In the genomic region with DNA sequence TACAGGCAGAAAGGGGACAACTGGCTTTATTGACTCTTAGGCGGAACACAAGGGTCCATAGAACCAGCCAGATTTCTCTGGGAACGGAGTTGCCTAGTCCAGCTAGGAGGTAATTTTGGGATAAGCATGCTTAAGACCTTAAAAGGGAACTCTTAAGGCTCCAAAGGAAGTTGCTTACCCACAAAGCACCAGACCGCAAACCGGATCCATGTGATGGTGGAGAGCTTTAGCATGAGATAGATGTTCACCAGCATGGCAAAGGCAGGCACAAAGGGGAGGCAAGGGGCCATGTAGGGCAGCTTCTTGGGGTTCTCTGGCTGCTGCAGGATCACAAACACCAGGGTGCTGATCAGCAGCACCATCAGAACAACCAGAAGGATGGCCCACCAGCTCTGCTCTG, we compare ENCODE assay signal across 30 cellular contexts.
"Had no signal": no experiment of that assay in that cellular context is flagged by ENCODE, and none has a peak within 500 bp of the region (broad histone marks: within the 10 kb centered on the region; RNA-seq: fewer than 3 reads in every experiment).

No MANE protein-coding gene starts in this region.

- H3K27me3 Mint-ChIP-seq: activated naive CD8-positive, alpha-beta T cell had no signal

- H3K36me3 ChIP-seq: SJCRH30 had no signal

- H3K4me3 Mint-ChIP-seq: activated CD4-positive, alpha-beta memory T cell treated with anti-CD3 and anti-CD28 coated beads for 36 hours; activated CD4-positive, alpha-beta T cell treated with anti-CD3 and anti-CD28 coated beads, Interleukin-2, amount 10 ng/mL, durations not matched to agents 7 days and 5 days; activated naive CD4-positive, alpha-beta T cell treated with anti-CD3 and anti-CD28 coated beads for 36 hours; activated naive CD8-positive, alpha-beta T cell; activated T-cell treated with anti-CD3 and anti-CD28 coated beads, Interleukin-2, amount 50 U/mL, for 4 hours; activated T-helper 17 cell treated with anti-CD3 and anti-CD28 coated beads, Interleukin-2, amount 50 U/mL, for 72 hours had no signal

- ATAC-seq: activated T-cell treated with anti-CD3 and anti-CD28 coated beads, Interleukin-2, amount 50 U/mL, for 4 hours; activated T-helper 17 cell treated with anti-CD3 and anti-CD28 coated beads, Interleukin-2, amount 50 U/mL, for 72 hours; Panc1 had no signal

- H3K27me3 ChIP-seq: SJCRH30 had no signal

- DNase-seq: activated CD4-positive, alpha-beta memory T cell treated with anti-CD3 and anti-CD28 coated beads for 36 hours; activated CD4-positive, alpha-beta T cell treated with anti-CD3 and anti-CD28 coated beads, Interleukin-2, amount 10 ng/mL, durations not matched to agents 7 days and 5 days; activated CD4-positive, CD25-positive, alpha-beta regulatory T cell; activated CD8-positive, alpha-beta memory T cell treated with anti-CD3 and anti-CD28 coated beads for 24 hours; activated gamma-delta T cell; activated naive CD4-positive, alpha-beta T cell treated with anti-CD3 and anti-CD28 coated beads for 36 hours; activated T-cell treated with anti-CD3 and anti-CD28 coated beads, Interleukin-2, amount 50 U/mL, for 4 hours; amygdala; cerebellar nuclear complex; NCI-H1048; NCI-H146; NCI-H187 treated with DMSO at 0.1 percent for 48 hours; NCI-H2081 treated with DMSO at 0.1 percent for 48 hours; NCI-H2171; NCI-H2227 treated with DMSO at 0.1 percent for 48 hours; NCI-H510A; NCI-H69; NK-92 treated with Interleukin-12 subunit alpha and Interleukin-12 subunit beta, amount 100 ng/mL, for 24 hours; OCI-M1; Right ventricle myocardium superior; RPMI8226; SJCRH30; SK-N-SH; SW 1271 had no signal

- H3K36me3 Mint-ChIP-seq: activated CD4-positive, alpha-beta memory T cell treated with anti-CD3 and anti-CD28 coated beads for 36 hours; activated naive CD8-positive, alpha-beta T cell had no signal

- H3K27ac Mint-ChIP-seq: activated CD4-positive, alpha-beta memory T cell treated with anti-CD3 and anti-CD28 coated beads for 36 hours; activated CD4-positive, alpha-beta T cell treated with anti-CD3 and anti-CD28 coated beads, Interleukin-2, amount 10 ng/mL, durations not matched to agents 7 days and 5 days; activated naive CD4-positive, alpha-beta T cell treated with anti-CD3 and anti-CD28 coated beads for 36 hours; activated naive CD8-positive, alpha-beta T cell; activated T-helper 17 cell treated with anti-CD3 and anti-CD28 coated beads, Interleukin-2, amount 50 U/mL, for 72 hours had no signal

- H3K27ac ChIP-seq: SJCRH30, VCaP had no signal

- H3K9me3 ChIP-seq: SJCRH30, SK-N-SH had no signal

- H3K4me3 ChIP-seq: SJCRH30 had no signal

- H3K4me1 ChIP-seq: SJCRH30 had no signal

- H3K4me1 Mint-ChIP-seq: activated CD4-positive, alpha-beta T cell treated with anti-CD3 and anti-CD28 coated beads, Interleukin-2, amount 10 ng/mL, durations not matched to agents 7 days and 5 days had no signal

- FAIRE-seq: colon, TTC549 had no signal

- H3K4me2 ChIP-seq: SK-N-SH had no signal

- H3K9ac ChIP-seq: SK-N-SH had no signal
